Comparison of ENCODE assay signal across 9 cellular contexts in genomic region chr2:104851236-104852160, GRCh38. TPM values are rescaled to one million over a fixed set of nuclear protein-coding genes. Genes with fewer than 3 reads are reported as not detected.
DNase-seq lines count a peak whose midpoint lies in the region; ATAC-seq, FAIRE-seq and TF ChIP-seq lines count a peak whose summit lies in the region.
"Had no signal": no experiment of that assay in that cellular context is flagged by ENCODE, and none has a peak within 500 bp of the region (broad histone marks: within the 10 kb centered on the region; RNA-seq: fewer than 3 reads in every experiment).

No MANE protein-coding gene starts in this region.

- H4K20me1 ChIP-seq in H1 (replicated peaks in 1 of 2; ENCODE audit: control insufficient read depth in 1 of 2, insufficient read depth in 2 of 2, low read length in 2 of 2) = peaks cover 0 to 3% of the 10 kb centered on the region in 2 experiments
- H4K20me1 ChIP-seq in osteoblast (ENCODE audit: insufficient read depth, low read length) = no peaks in the 10 kb centered on the region

- H2BK15ac ChIP-seq in H1 (ENCODE audit: low read length) = no peak overlapping the region

- intact Hi-C loops in left colon (cut with DNase I, micrococcal nuclease) = no loop called here

- no peak for TF ChIP-seq EP300 in H1 (IDR thresholded peaks at IDR 0.05; ENCODE audit: borderline replicate concordance in 1 of 2, low read depth in 2 of 2, low read length in 2 of 2)

- no peak for TF ChIP-seq RAD21 in H1 (IDR thresholded peaks at IDR 0.05 in 1 of 2, conservative IDR thresholded peaks at IDR 0.05 in 1 of 2; ENCODE audit: low read depth in 2 of 2, low read length in 2 of 2)

- no peak overlapping the region for H4K8ac ChIP-seq in H1 (ENCODE audit: extremely low read depth, insufficient read depth, low read length)

- H2BK5ac ChIP-seq in H1 (ENCODE audit: low read depth, low read length) = no peak overlapping the region

- POLR2A ChIA-PET in H1 (lab: Charles Lee; ENCODE audit: partially characterized antibody) = interaction anchor here (2.4 kb wide), 1 partner anchor 9 kb away, joined by 12 read pairs; no protein-coding TSS in a partner anchor

- H3K4me2 ChIP-seq in H1 (ENCODE audit: insufficient read depth in 1 of 2, low read depth in 2 of 2, low read length in 2 of 2) (peak overlapping the region; percentile 92 to 96), osteoblast (ENCODE audit: insufficient read depth, low read length) (peak overlapping the region; percentile 54)

- H3K79me2 ChIP-seq in H1 (ENCODE audit: control insufficient read depth in 1 of 2, insufficient read depth in 2 of 2, low read length in 2 of 2) = no peaks in the 10 kb centered on the region
- no peaks in the 10 kb centered on the region for H3K79me2 ChIP-seq in osteoblast (ENCODE audit: insufficient read depth, low read length)

- H2BK120ac ChIP-seq in H1 (replicated peaks; ENCODE audit: low read depth, low read length) = no peak overlapping the region

- H3K36me3 ChIP-seq in ES-I3 (ENCODE audit: insufficient read depth, low read length) (no peaks in the 10 kb centered on the region), H1 (ENCODE audit: control insufficient read depth in 2 of 4, insufficient read depth in 4 of 4, low read length in 3 of 4) (peaks cover 0 to 4% (median 0%) of the 10 kb centered on the region in 4 experiments; a peak in 1 of 8 replicates), osteoblast (ENCODE audit: insufficient read depth, low read length) (no peaks in the 10 kb centered on the region)

- peak overlapping the region; percentile 32; the same call in 1 of the 2 replicates for H3K9ac ChIP-seq in ES-I3 (ENCODE audit: low read depth, low read length)
- no peak overlapping the region for H3K9ac ChIP-seq in H1 (replicated peaks in 1 of 4; ENCODE audit: extremely low read depth in 1 of 4, low read depth in 3 of 4, low read length in 3 of 4)

- H4K91ac ChIP-seq in H1 (replicated peaks; ENCODE audit: insufficient read length, low read length) = no peak overlapping the region

- no peak overlapping the region for H2AK5ac ChIP-seq in H1 (ENCODE audit: low read depth, low read length)

- no peak overlapping the region; the same call in 1 of the 2 replicates for H3K18ac ChIP-seq in H1 (ENCODE audit: extremely low read depth, low read length)

- CTCF ChIA-PET in H1 (lab: Charles Lee; ENCODE audit: partially characterized antibody) = interaction anchor here (1.0 to 3.2 kb wide), 5 partner anchors 21 to 892 kb away, joined by 3 to 27 read pairs (median 8); no protein-coding TSS in a partner anchor

- no peak overlapping the region for H3K14ac ChIP-seq in H1 (ENCODE audit: insufficient read length)

- H3K4me3 ChIP-seq in H1 (ENCODE audit: extremely low read depth in 1 of 4, insufficient read depth in 2 of 4, low read depth in 3 of 4, low read length in 4 of 4) (peak overlapping the region in 3 of 4 experiments; percentile 5 to 78 (median 54); a peak in 4 of 8 replicates), osteoblast (ENCODE audit: insufficient read depth, low read length) (peak overlapping the region; percentile 55)

- H3K9me3 ChIP-seq in ES-I3 (ENCODE audit: control insufficient read depth, insufficient read depth, low read length) (no peaks in the 10 kb centered on the region), H1 (ENCODE audit: insufficient read depth in 2 of 2, low read depth in 1 of 2, low read length in 1 of 2) (no peaks in the 10 kb centered on the region), osteoblast (ENCODE audit: low read depth, low read length) (no peaks in the 10 kb centered on the region)

- H2AFZ ChIP-seq in H1 (ENCODE audit: low read length) = no peak overlapping the region
- H2AFZ ChIP-seq in osteoblast (ENCODE audit: low read length) = no peak overlapping the region

- H4K5ac ChIP-seq in H1 (ENCODE audit: insufficient read length, low read depth, low read length) = no peak overlapping the region

- peaks cover 9% of the 10 kb centered on the region; the same call in 1 of the 2 replicates for H3K23me2 ChIP-seq in H1 (ENCODE audit: low read depth, low read length)

- TF ChIP-seq CTCF in H1 (IDR thresholded peaks at IDR 0.05; ENCODE audit: control extremely low read depth in 1 of 3, insufficient read depth in 1 of 3, low read depth in 1 of 3, low read length in 3 of 3) = no peak
- no peak for TF ChIP-seq CTCF in osteoblast (IDR thresholded peaks at IDR 0.05; ENCODE audit: extremely low read depth, low read depth, low read length)

- WGBS in H1 (ENCODE audit: extremely low coverage in 1 of 2, insufficient coverage in 1 of 2, insufficient read length in 1 of 2, insufficient replicate concordance in 2 of 2, low coverage in 1 of 2, low lambda C conversion rate in 2 of 2, missing lambda C conversion rate in 1 of 2), 2 experiments = 5% methylated on average over 19 of the region's 32 CpGs; no CpG with 5 or more reads in 1 of the 2 experiments

- H3K23ac ChIP-seq in H1 (ENCODE audit: insufficient read length) = no peak overlapping the region

- H3K56ac ChIP-seq in H1 (replicated peaks; ENCODE audit: insufficient read length, low read depth, low read length) = no peak overlapping the region

- no peak for TF ChIP-seq POLR2A in H1 (IDR thresholded peaks at IDR 0.05; ENCODE audit: control extremely low read depth in 1 of 2, low read depth in 2 of 2, low read length in 2 of 2)

- 0 out of 2 replicates have a peak overlapping the region, but pooled peaks have one; percentile 32 for H2BK20ac ChIP-seq in H1 (ENCODE audit: low read length)

- H3K27ac ChIP-seq in H1 (ENCODE audit: low read depth, low read length) (no peak overlapping the region), osteoblast (ENCODE audit: low read depth, low read length) (no peak overlapping the region)
- H3K27ac ChIP-seq: epithelial cell of prostate had no signal

- ATAC-seq in left colon = no peak
- ATAC-seq in HG02870 (IDR thresholded peaks at IDR 0.05; ENCODE audit: unreplicated experiment) = no peak

- H3K79me1 ChIP-seq in H1 (ENCODE audit: low read depth, low read length) = no peaks in the 10 kb centered on the region

- no peak overlapping the region for H3K4ac ChIP-seq in H1 (replicated peaks; ENCODE audit: insufficient read length, low read depth, low read length)

- FAIRE-seq in H1 (lab: Jason Lieb, UNC) = no peak
- FAIRE-seq: HTR-8/SVneo had no signal

- peak; percentile 77 for DNase-seq in NCI-H345 (lab: John Stamatoyannopoulos, UW)
- DNase-seq in H1 (ENCODE audit: low read depth in 1 of 2, low spot score in 2 of 2) = no peak
- DNase-seq in osteoblast (ENCODE audit: insufficient read length, low spot score, missing footprints) = peak; percentile 50
- DNase-seq in activated CD4-positive, CD25-positive, alpha-beta regulatory T cell (lab: John Stamatoyannopoulos, UW) = no peak
- DNase-seq in left colon = no peak

- H2BK12ac ChIP-seq in H1 (ENCODE audit: low read depth, low read length) = no peak overlapping the region

- H3K27me3 ChIP-seq in H1 (replicated peaks in 1 of 4; ENCODE audit: control insufficient read depth in 3 of 4, extremely low read depth in 1 of 4, insufficient read depth in 3 of 4, low read length in 3 of 4) (peaks cover 62 to 85% (median 71%) of the 10 kb centered on the region in 4 experiments), osteoblast (ENCODE audit: insufficient read depth, low read length) (peaks cover 75% of the 10 kb centered on the region)

- peaks cover 17% of the 10 kb centered on the region; the same call in 1 of the 2 replicates for H3K4me1 ChIP-seq in ES-I3 (ENCODE audit: insufficient read depth, low read length)
- peaks cover 14 to 41% (median 18%) of the 10 kb centered on the region in 4 experiments for H3K4me1 ChIP-seq in H1 (replicated peaks in 1 of 4; ENCODE audit: control insufficient read depth in 3 of 4, insufficient read depth in 4 of 4, low read length in 3 of 4)
- no peaks in the 10 kb centered on the region for H3K4me1 ChIP-seq in osteoblast (ENCODE audit: insufficient read depth, low read length)

TF ChIP-seq in H1, 55 proteins besides CTCF, POLR2A, EP300 and RAD21:
- peak; percentile 97 for TF ChIP-seq RNF2 (IDR thresholded peaks at IDR 0.05; ENCODE audit: borderline replicate concordance, low read depth, low read length, missing control alignments, poor library complexity, severe bottlenecking)
- TF ChIP-seq ASH2L (IDR thresholded peaks at IDR 0.05; ENCODE audit: low read length) = no peak
TF ChIP-seq in H1: peak in this region for 1.

RNA-seq across cellular contexts. Expression of gene POU3F3, which starts 2.4 kb away (rescaled TPM):
- total RNA-seq in H1 (2021; fragmentation: NEBNext Ultra II Directional; extraction: Animal tissue kit (Norgen Biotek cat#: 25700)) = 0.09 and 0.10 TPM in 2 replicates
- 0.02 TPM in 1 of 2 replicates, not detected in the other for polyA plus RNA-seq in H1 (2011; rRNA removed)
- polyA plus RNA-seq in H1 (2011; cell fraction: cytosol; rRNA removed) = not detected
- polyA plus RNA-seq in H1 (2011; cell fraction: nucleus; rRNA removed) = 0.03 TPM
- 0.05 TPM in 2 of 4 replicates, not detected in the others for polyA plus RNA-seq in H1 (2012, experiment 1 of 2)
- not detected for polyA plus RNA-seq in H1 (2012, experiment 2 of 2)
- 0.10 TPM for polyA plus RNA-seq in H1 (2013, experiment 1 of 2)
- polyA plus RNA-seq in H1 (2013, experiment 2 of 2) = 0.04 TPM
- not detected in 2 replicates for polyA minus RNA-seq in H1 (2011; rRNA and poly(A)+ RNA removed)
- not detected for polyA minus RNA-seq in H1 (2011; cell fraction: cytosol; rRNA and poly(A)+ RNA removed)
- polyA minus RNA-seq in H1 (2011; cell fraction: nucleus; rRNA and poly(A)+ RNA removed) = not detected
- under 0.01 TPM in 1 of 2 replicates, not detected in the other for total RNA-seq in osteoblast
- total RNA-seq in left colon = under 1 TPM; 0.15 to 0.34 TPM

Comparison
In these comparisons a context has a peak if more than half of its experiments do, and no peak if none do; other contexts are left out.
1. DNase-seq: peak in NCI-H345 (single experiment) and osteoblast (single experiment); none in H1 (0 of 2), activated CD4-positive, CD25-positive, alpha-beta regulatory T cell (0 of 4) and left colon (0 of 2).